Comparison of ENCODE assay signal across 9 cellular contexts in genomic region chr19:4473011-4473410, GRCh38. TPM values are rescaled to one million over a fixed set of nuclear protein-coding genes. Genes with fewer than 3 reads are reported as not detected.
A peak's percentile ranks its signal among the peaks of the same experiment; 100 is the strongest.
DNase-seq lines count a peak whose midpoint lies in the region; ATAC-seq and TF ChIP-seq lines count a peak whose summit lies in the region.
"Had no signal": no experiment of that assay in that cellular context is flagged by ENCODE, and none has a peak within 500 bp of the region (broad histone marks: within the 10 kb centered on the region; RNA-seq: fewer than 3 reads in every experiment).

No MANE protein-coding gene starts in this region.

- no peaks in the 10 kb centered on the region for H3K27me3 Mint-ChIP-seq in Calu3 (ENCODE audit: unreplicated experiment)

- H3K4me1 Mint-ChIP-seq in Calu3 (ENCODE audit: low read depth, unreplicated experiment): no peaks in the 10 kb centered on the region

- H3K9ac ChIP-seq in NT2/D1 (ENCODE audit: insufficient read length, low read depth): peak overlapping the region; percentile 98
- peak overlapping the region; percentile 77 for H3K9ac ChIP-seq in endocrine pancreas (ENCODE audit: control insufficient read depth, insufficient read depth, low read length)

- no TSS peak for BruUV-seq in Calu3 (replicated peaks; lab: Mats Ljungman, UMichigan)

- H3K27me3 ChIP-seq in NT2/D1 (ENCODE audit: insufficient read depth, insufficient read length): no peaks in the 10 kb centered on the region
- no peaks in the 10 kb centered on the region for H3K27me3 ChIP-seq in endocrine pancreas (ENCODE audit: control insufficient read depth, insufficient read depth, low read length)
- H3K27me3 ChIP-seq in neuron (ENCODE audit: insufficient read depth, low read length): no peaks in the 10 kb centered on the region

- H3K36me3 ChIP-seq in NT2/D1 (ENCODE audit: insufficient read depth, insufficient read length, low read length) (peaks cover 30% of the 10 kb centered on the region), endocrine pancreas (ENCODE audit: control insufficient read depth, insufficient read depth, low read length) (no peaks in the 10 kb centered on the region), neuron (ENCODE audit: insufficient read depth, low read length) (peaks cover 26% of the 10 kb centered on the region)

- DNase-seq in NT2/D1 (ENCODE audit: low read depth, low spot score) (no peak), Calu3 (no peak), DMS53 (lab: John Stamatoyannopoulos, UW) (no peak)
- DNase-seq: NCI-H510A had no signal

- intact Hi-C loops in Calu3 (cut with micrococcal nuclease; ENCODE audit: unreplicated experiment): no loop called here

- H3K4me3 ChIP-seq in NT2/D1 (ENCODE audit: insufficient read length, low read depth) (peak overlapping the region; percentile 85), endocrine pancreas (ENCODE audit: control insufficient read depth, insufficient read depth, low read length) (no peak overlapping the region), neuron (ENCODE audit: low read length) (peak overlapping the region; percentile 67)

- no peaks in the 10 kb centered on the region for H3K9me3 Mint-ChIP-seq in Calu3 (ENCODE audit: low read depth, unreplicated experiment)

- H2AFZ ChIP-seq in neuron (ENCODE audit: low read depth, low read length): no peak overlapping the region

- no peaks in the 10 kb centered on the region for H3K9me3 ChIP-seq in NT2/D1 (ENCODE audit: insufficient read depth, low read length)
- no peaks in the 10 kb centered on the region for H3K9me3 ChIP-seq in endocrine pancreas (ENCODE audit: control insufficient read depth, low read length)
- no peaks in the 10 kb centered on the region for H3K9me3 ChIP-seq in neuron (ENCODE audit: low read length)

- CTCF ChIA-PET in Calu3 (lab: Charles Lee): no interaction called here

- H3K27ac ChIP-seq in C4-2B: peak overlapping the region; percentile 81

- H3K27ac Mint-ChIP-seq in Calu3 (ENCODE audit: unreplicated experiment): no peak overlapping the region

- peaks cover 7% of the 10 kb centered on the region for H3K4me1 ChIP-seq in NT2/D1 (ENCODE audit: insufficient read depth, insufficient read length)
- H3K4me1 ChIP-seq in endocrine pancreas (ENCODE audit: control insufficient read depth, insufficient read depth, low read length): no peaks in the 10 kb centered on the region
- peaks cover 25% of the 10 kb centered on the region for H3K4me1 ChIP-seq in neuron (ENCODE audit: insufficient read depth, low read length)

- ATAC-seq in GM21423 (IDR thresholded peaks at IDR 0.05; ENCODE audit: unreplicated experiment) (no peak), HG02938 (IDR thresholded peaks at IDR 0.05; ENCODE audit: unreplicated experiment) (no peak)

- TF ChIP-seq CTCF in C4-2B (conservative IDR thresholded peaks at IDR 0.05) (no peak), Calu3 (IDR thresholded peaks at IDR 0.05; ENCODE audit: unreplicated experiment) (no peak)

- peaks cover 20% of the 10 kb centered on the region for H3K36me3 Mint-ChIP-seq in Calu3 (ENCODE audit: insufficient read depth, unreplicated experiment)

- no peak overlapping the region for H3K4me3 Mint-ChIP-seq in Calu3 (ENCODE audit: low read depth, unreplicated experiment)

RNA-seq across cellular contexts. Expression of gene HDGFL2, which starts 0.9 kb away (rescaled TPM):
- 31.9 and 40.6 TPM in 2 replicates for total RNA-seq in Calu3 (2022)

RNA-seq across cellular contexts. Expression of gene UBXN6, which starts 15.4 kb away (rescaled TPM):
- 38.9 and 47.1 TPM in 2 replicates for total RNA-seq in Calu3 (2022)

RNA-seq across cellular contexts. Expression of gene PLIN4, which starts 45.3 kb away (rescaled TPM):
- total RNA-seq in Calu3 (2022): 1.1 and 2.3 TPM in 2 replicates
